In the genomic region with DNA sequence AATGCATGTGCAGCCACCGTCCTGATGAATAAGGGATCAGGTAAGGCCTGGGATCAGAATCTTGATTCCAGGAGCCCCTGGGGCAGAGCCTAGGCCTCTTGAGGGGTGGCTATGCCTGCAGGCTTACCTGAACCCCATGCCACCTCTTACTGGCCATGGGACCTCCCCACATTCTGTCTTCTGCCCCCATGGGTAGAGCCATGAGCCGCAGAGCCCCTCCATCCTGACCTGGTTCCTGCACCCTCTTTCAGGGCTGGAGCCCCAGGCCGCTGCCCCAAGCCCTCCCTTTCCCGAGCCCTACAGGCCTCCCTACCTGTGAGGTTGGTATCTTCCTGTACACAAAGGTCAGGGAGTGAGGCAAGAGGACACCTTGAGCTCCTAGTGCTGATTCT, we compare ENCODE assay signal across 26 cellular contexts.
"Had no signal": no experiment of that assay in that cellular context is flagged by ENCODE, and none has a peak within 500 bp of the region (broad histone marks: within the 10 kb centered on the region; RNA-seq: fewer than 3 reads in every experiment).

No MANE protein-coding gene starts in this region.

- ATAC-seq: pancreas; psoas muscle; stimulated activated naive CD8-positive, alpha-beta T cell treated with anti-CD3 and anti-CD28 coated beads, Interleukin-15, Interleukin-2, amounts not matched to agents 100 U/mL and 50 U/mL, for 24 hours had no signal

- H3K27ac ChIP-seq: colonic mucosa, hepatocyte, left ventricle myocardium inferior, pancreas, psoas muscle, SJSA1, thoracic aorta, vagina had no signal

- H3K9me3 ChIP-seq: colonic mucosa, left ventricle myocardium inferior, pancreas, psoas muscle, SJSA1, thoracic aorta, vagina had no signal

- H3K36me3 ChIP-seq: colonic mucosa, left ventricle myocardium inferior, pancreas, SJSA1, thoracic aorta, vagina had no signal

- H3K4me3 ChIP-seq: colonic mucosa, hepatocyte, left ventricle myocardium inferior, pancreas, psoas muscle, SJSA1, thoracic aorta, vagina had no signal

- H3K27ac Mint-ChIP-seq: activated naive CD4-positive, alpha-beta T cell treated with anti-CD3 and anti-CD28 coated beads, Interleukin-2, amount 50 U/mL, for 24 hours; mesothelial cell of epicardium; naive B cell; T-helper 2 cell treated with Interferon-gamma antibody and Interleukin-4, amounts not matched to agents 5 μg/mL and 100 μg/mL, for 36 hours had no signal

- H3K4me3 Mint-ChIP-seq: activated naive CD4-positive, alpha-beta T cell treated with anti-CD3 and anti-CD28 coated beads, Interleukin-2, amount 50 U/mL, for 24 hours; mesothelial cell of epicardium; naive B cell; neural crest cell; T-helper 2 cell treated with Interferon-gamma antibody and Interleukin-4, amounts not matched to agents 5 μg/mL and 100 μg/mL, for 36 hours had no signal

- H3K27me3 ChIP-seq: colonic mucosa, hepatocyte, pancreas, SJSA1, vagina had no signal

- H3K4me1 ChIP-seq: colonic mucosa, left ventricle myocardium inferior, pancreas, psoas muscle, SJSA1 had no signal

- H3K36me3 Mint-ChIP-seq: activated naive CD4-positive, alpha-beta T cell treated with anti-CD3 and anti-CD28 coated beads, Interleukin-2, amount 50 U/mL, for 24 hours; mesothelial cell of epicardium; naive B cell had no signal

- H3K9me3 Mint-ChIP-seq: activated naive CD4-positive, alpha-beta T cell treated with anti-CD3 and anti-CD28 coated beads, Interleukin-2, amount 50 U/mL, for 24 hours; naive B cell; neural crest cell; T-helper 2 cell treated with Interferon-gamma antibody and Interleukin-4, amounts not matched to agents 5 μg/mL and 100 μg/mL, for 36 hours had no signal

- DNase-seq: activated CD4-positive, alpha-beta T cell treated with anti-CD3 and anti-CD28 coated beads for 48 hours; activated CD4-positive, alpha-beta T cell treated with anti-CD3 and anti-CD28 coated beads, Interleukin-2, amount 50 U/mL, for 48 hours; activated CD4-positive, CD25-positive, alpha-beta regulatory T cell; activated gamma-delta T cell; anterior cingulate cortex; colonic mucosa; effector CD8-positive, alpha-beta T cell; glutamatergic neuron; islet precursor cell; left ventricle myocardium inferior; naive B cell; nucleus accumbens; pancreas; psoas muscle; stimulated activated CD4-positive, alpha-beta T cell treated with anti-CD3 and anti-CD28 coated beads, Interleukin-2, amount 100 ng/mL, for 48 hours; stimulated activated naive CD8-positive, alpha-beta T cell treated with anti-CD3 and anti-CD28 coated beads, Interleukin-15, Interleukin-2, amounts not matched to agents 100 U/mL and 50 U/mL, for 24 hours; T-helper 1 cell; trophoblast cell had no signal

- H3K27me3 Mint-ChIP-seq: activated naive CD4-positive, alpha-beta T cell treated with anti-CD3 and anti-CD28 coated beads, Interleukin-2, amount 50 U/mL, for 24 hours had no signal
